9 cellular contexts compared by ENCODE assay signal in the genomic region with DNA sequence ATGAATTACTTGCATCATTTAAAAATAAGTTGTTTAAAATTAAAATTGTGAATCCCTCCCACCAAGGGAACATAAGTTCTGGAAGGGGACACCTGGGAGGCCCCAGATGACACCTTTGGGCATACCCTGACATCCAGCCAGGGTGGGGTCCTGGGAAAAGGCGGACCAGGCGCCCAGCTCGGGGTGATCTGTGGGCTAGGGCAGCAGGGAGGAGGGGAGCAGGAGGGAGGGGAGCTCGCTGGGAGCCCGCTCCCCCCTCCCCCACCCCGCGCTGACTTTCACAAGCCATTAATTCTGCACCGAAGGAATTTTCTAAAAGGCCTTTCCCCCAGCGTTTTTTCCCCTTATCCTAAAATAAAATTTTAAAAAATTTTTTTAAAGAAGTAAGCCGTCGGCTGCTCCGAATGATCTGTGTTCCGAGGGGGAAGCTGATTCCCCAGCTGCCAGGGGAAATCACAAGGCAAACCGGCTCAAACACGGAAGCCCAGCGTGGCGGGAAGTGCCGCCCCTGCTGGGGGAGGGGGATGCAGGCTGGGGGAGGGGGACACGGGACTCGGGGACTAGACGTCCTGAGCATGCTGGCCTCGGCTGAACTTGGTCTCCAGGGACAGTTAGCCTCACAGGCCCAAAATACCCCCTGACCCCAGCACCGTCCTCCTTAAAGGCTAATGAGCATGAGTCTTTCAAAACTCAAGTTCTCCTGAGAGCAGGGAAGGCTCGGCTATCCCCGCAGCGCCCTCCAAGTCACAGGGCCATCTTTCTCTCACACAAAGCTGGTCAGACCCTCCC. TPM values are rescaled to one million over a fixed set of nuclear protein-coding genes. Genes with fewer than 3 reads are reported as not detected.
DNase-seq lines count a peak whose midpoint lies in the region; ATAC-seq and TF ChIP-seq lines count a peak whose summit lies in the region.
"Had no signal": no experiment of that assay in that cellular context is flagged by ENCODE, and none has a peak within 500 bp of the region (broad histone marks: within the 10 kb centered on the region; RNA-seq: fewer than 3 reads in every experiment).

No MANE protein-coding gene starts in this region.

- CTCF ChIA-PET in A673 (lab: Charles Lee), result interaction anchor here (0.7 kb wide), 1 partner anchor 242 kb away, joined by 6 read pairs; no protein-coding TSS in a partner anchor

- H3K4me3 ChIP-seq in coronary artery, result peak overlapping the region; percentile 42
- H3K4me3 ChIP-seq in lower lobe of right lung, result peak overlapping the region; percentile 29
- H3K4me3 ChIP-seq in A673 (ENCODE audit: low read depth, low read length, poor library complexity, severe bottlenecking), result no peak overlapping the region

- POLR2A ChIA-PET in A673 (lab: Charles Lee; ENCODE audit: low non-redundant PET), result no interaction called here

- BruUV-seq in A673 (replicated peaks; lab: Mats Ljungman, UMichigan), result no TSS peak

- H3K36me3 ChIP-seq in lower lobe of right lung (peaks cover 18% of the 10 kb centered on the region), A673 (ENCODE audit: insufficient read depth, low read length, poor library complexity, severe bottlenecking) (no peaks in the 10 kb centered on the region)

- TF ChIP-seq CTCF in coronary artery (IDR thresholded peaks at IDR 0.05) (no peak), lower lobe of right lung (IDR thresholded peaks at IDR 0.05) (no peak), A673 (conservative IDR thresholded peaks at IDR 0.05; ENCODE audit: low read depth, low read length) (no peak)

- H3K9me3 ChIP-seq in lower lobe of right lung (no peaks in the 10 kb centered on the region), A673 (ENCODE audit: low read depth, low read length, poor library complexity, severe bottlenecking) (no peaks in the 10 kb centered on the region)

- H3K4me1 ChIP-seq in lower lobe of right lung (peaks cover 98% of the 10 kb centered on the region), A673 (ENCODE audit: insufficient read depth, low read length, poor library complexity, severe bottlenecking) (peaks cover 19% of the 10 kb centered on the region)

- ATAC-seq in lower lobe of right lung, result peak; percentile 11
- ATAC-seq in GM19397 (IDR thresholded peaks at IDR 0.05; ENCODE audit: unreplicated experiment), result no peak

- intact Hi-C loops in lower lobe of right lung (cut with DNase I), result no loop called here
- intact Hi-C loops in A673 (cut with micrococcal nuclease; ENCODE audit: unreplicated experiment), result no loop called here

- H3K27me3 ChIP-seq in lower lobe of right lung (ENCODE audit: low read depth) (no peaks in the 10 kb centered on the region), A673 (replicated peaks; ENCODE audit: insufficient read depth, low read depth, low read length, poor library complexity) (no peaks in the 10 kb centered on the region)

- DNase-seq in MV-4-11 (lab: John Stamatoyannopoulos, UW) (peak; percentile 67), coronary artery (ENCODE audit: low spot score) (no peak), lower lobe of right lung (peak; percentile 81), superior temporal gyrus (ENCODE audit: extremely low spot score) (peak; percentile 22), ecto neural progenitor cell (ENCODE audit: low spot score) (no peak), inferior parietal cortex (ENCODE audit: extremely low spot score) (no peak), A673 (ENCODE audit: low spot score) (no peak)

- peak overlapping the region; percentile 81 to 90 for H3K27ac ChIP-seq in coronary artery
- H3K27ac ChIP-seq in lower lobe of right lung, result peak overlapping the region; percentile 89
- no peak overlapping the region for H3K27ac ChIP-seq in A673 (ENCODE audit: low read depth, low read length, poor library complexity, severe bottlenecking)

RNA-seq across cellular contexts. Expression of a gene that starts 13.9 kb away (rescaled TPM):
- 233 TPM for total RNA-seq in lower lobe of right lung
- total RNA-seq in A673 (2021), result 31.5 and 32.1 TPM in 2 replicates

RNA-seq across cellular contexts. Expression of a gene that starts 49.6 kb away (rescaled TPM):
- total RNA-seq in lower lobe of right lung (not detected), A673 (2021) (not detected in 2 replicates)
- total RNA-seq: activated CD4-positive, alpha-beta T cell treated with anti-CD3 and anti-CD28 coated beads for 36 hours had no signal

Comparison
In these comparisons a context has a peak if more than half of its experiments do, and no peak if none do; other contexts are left out.
1. DNase-seq: peak in MV-4-11 (single experiment), lower lobe of right lung (single experiment) and superior temporal gyrus (single experiment); none in coronary artery (single experiment), ecto neural progenitor cell (single experiment), inferior parietal cortex (single experiment) and A673 (single experiment).